In genomic region chr19:1592023-1592754, GRCh38 we compare ENCODE assay signal across 8 cellular contexts. TPM values are rescaled to one million over a fixed set of nuclear protein-coding genes. Genes with fewer than 3 reads are reported as not detected.
DNase-seq lines count a peak whose midpoint lies in the region; ATAC-seq, FAIRE-seq and TF ChIP-seq lines count a peak whose summit lies in the region.

No MANE protein-coding gene starts in this region.

- intact Hi-C loops in esophagus muscularis mucosa (cut with DNase I), result no loop called here

- TF ChIP-seq POLR2A in esophagus muscularis mucosa (IDR thresholded peaks at IDR 0.05; ENCODE audit: low read depth), result peak; percentile 62

- H3F3A ChIP-seq in OCI-LY1 (ENCODE audit: insufficient read depth, low read length), result 0 out of 2 replicates have a peak, but pooled peaks cover 4% of the 10 kb centered on the region

- H4K20me1 ChIP-seq in OCI-LY1 (ENCODE audit: insufficient read depth, low read length), result no peaks in the 10 kb centered on the region

- no peak for TF ChIP-seq EP300 in esophagus muscularis mucosa (IDR thresholded peaks at IDR 0.05)

- H3K79me2 ChIP-seq in OCI-LY1 (ENCODE audit: insufficient read depth, low read length), result peaks cover 47% of the 10 kb centered on the region

- peak overlapping the region; percentile 99 for H3K4me2 ChIP-seq in OCI-LY1 (ENCODE audit: low read length)

- H3K9me3 ChIP-seq in OCI-LY1 (ENCODE audit: low read length) (no peaks in the 10 kb centered on the region), esophagus muscularis mucosa (no peaks in the 10 kb centered on the region)

- H3K36me3 ChIP-seq in OCI-LY1 (ENCODE audit: insufficient read depth, low read length) (peaks cover 50% of the 10 kb centered on the region), esophagus muscularis mucosa (peaks cover 4 to 28% (median 21%) of the 10 kb centered on the region in 4 donors)

- FAIRE-seq in D721Med (lab: Jason Lieb, UNC), result no peak

- no peaks in the 10 kb centered on the region for H3K9me2 ChIP-seq in OCI-LY1 (ENCODE audit: low read depth, low read length)

- H3K4me1 ChIP-seq in OCI-LY1 (ENCODE audit: insufficient read depth, low read length, severe bottlenecking) (peaks cover 33% of the 10 kb centered on the region), esophagus muscularis mucosa (peaks cover 23 to 48% (median 37%) of the 10 kb centered on the region in 4 donors)

- DNase-seq in D721Med (ENCODE audit: insufficient read length, low spot score) (peak; percentile 86), HT1080 (ENCODE audit: low read depth) (peak; percentile 76), esophagus muscularis mucosa (ENCODE audit: extremely low spot score) (peak; percentile 93), myocyte (ENCODE audit: low read depth) (peak; percentile 92)
- peak; percentile 85 to 87 for DNase-seq in activated T-cell treated with anti-CD3 and anti-CD28 coated beads, Interleukin-2, amount 50 U/mL, for 48 hours
- DNase-seq in stimulated activated CD8-positive, alpha-beta memory T cell treated with anti-CD3 and anti-CD28 coated beads, Interleukin-7, amount 100 ng/mL, for 24 hours (ENCODE audit: low read depth), result peak; percentile 64

- H3K27ac ChIP-seq in OCI-LY1 (ENCODE audit: low read depth, low read length, poor library complexity, severe bottlenecking) (peak overlapping the region; percentile 92), esophagus muscularis mucosa (replicated peaks in 1 of 4) (peak overlapping the region; percentile 91 to 98 (median 94))

- TF ChIP-seq CTCF in D721Med (IDR thresholded peaks at IDR 0.05; ENCODE audit: insufficient read depth, missing control alignments) (no peak), OCI-LY1 (IDR thresholded peaks at IDR 0.05; ENCODE audit: low read length) (no peak), esophagus muscularis mucosa (IDR thresholded peaks at IDR 0.05) (peak in 1 of 3 experiments; percentile 6)

- WGBS in esophagus muscularis mucosa, result under 1% methylated on average over 42 of the region's 94 CpGs

- no peak overlapping the region for H2AFZ ChIP-seq in OCI-LY1 (ENCODE audit: low read length)

- H3K9ac ChIP-seq in OCI-LY1 (ENCODE audit: low read length), result peak overlapping the region; percentile 100

- no peaks in the 10 kb centered on the region for H3K27me3 ChIP-seq in OCI-LY1 (ENCODE audit: insufficient read depth, low read length)
- H3K27me3 ChIP-seq in esophagus muscularis mucosa, result no peaks in the 10 kb centered on the region

- H3K4me3 ChIP-seq in OCI-LY1 (ENCODE audit: low read depth, low read length, poor library complexity, severe bottlenecking) (peak overlapping the region; percentile 99), esophagus muscularis mucosa (peak overlapping the region; percentile 62 to 91 (median 78))

- ATAC-seq in GM21360 (IDR thresholded peaks at IDR 0.05; ENCODE audit: unreplicated experiment), result peak; percentile 67

RNA-seq across cellular contexts. Expression of gene MBD3, which starts 0.5 kb away (rescaled TPM):
- total RNA-seq in HT1080 (2014; rRNA removed; shearing (Covaris generic)), result 186 and 194 TPM in 2 replicates
- 83.2 and 101 TPM in 2 replicates for polyA plus RNA-seq in HT1080 (2015; cell fraction: cytosol; rRNA removed)
- polyA plus RNA-seq in HT1080 (2015; cell fraction: nucleus; rRNA removed), result 129 and 146 TPM in 2 replicates
- 100 to 1,000 TPM in 3 of 4 donors, 10 to 100 TPM in 1; 81.8 to 152 (median 114) TPM for total RNA-seq in esophagus muscularis mucosa
- 186 and 193 TPM in 2 replicates for total RNA-seq in myocyte
- 78.8 TPM for polyA plus RNA-seq in myocyte (2012)

RNA-seq across cellular contexts. Expression of gene UQCR11, which starts 13.1 kb away (rescaled TPM):
- 123 and 127 TPM in 2 replicates for total RNA-seq in HT1080 (2014; rRNA removed; shearing (Covaris generic))
- polyA plus RNA-seq in HT1080 (2015; cell fraction: cytosol; rRNA removed), result 63.7 and 117 TPM in 2 replicates
- 30.4 and 36.1 TPM in 2 replicates for polyA plus RNA-seq in HT1080 (2015; cell fraction: nucleus; rRNA removed)
- total RNA-seq in esophagus muscularis mucosa (100 to 1,000 TPM; 111 to 152 (median 132) TPM), myocyte (70.9 and 73.3 TPM in 2 replicates)
- 492 TPM for polyA plus RNA-seq in myocyte (2012)

RNA-seq across cellular contexts. Expression of gene MEX3D, which starts 24.1 kb away (rescaled TPM):
- total RNA-seq in HT1080 (2014; rRNA removed; shearing (Covaris generic)), result 49.9 and 53.8 TPM in 2 replicates
- polyA plus RNA-seq in HT1080 (2015; cell fraction: cytosol; rRNA removed), result 16.9 and 20.2 TPM in 2 replicates
- polyA plus RNA-seq in HT1080 (2015; cell fraction: nucleus; rRNA removed), result 7.6 and 10.2 TPM in 2 replicates
- total RNA-seq in esophagus muscularis mucosa (10 to 100 TPM; 21.6 to 64.4 (median 47.5) TPM), myocyte (44.0 and 45.3 TPM in 2 replicates)
- 14.9 TPM for polyA plus RNA-seq in myocyte (2012)

Comparison
In these comparisons a context has a peak if more than half of its experiments do, and no peak if none do; other contexts are left out.
1. Peak in every context shown above with its lines: DNase-seq, ATAC-seq, H3K4me3 ChIP-seq and H3K27ac ChIP-seq.